ENCODE assay signal across 8 cellular contexts in genomic region chr1:167328762-167329483, GRCh38.
A peak's percentile ranks its signal among the peaks of the same experiment; 100 is the strongest.
DNase-seq lines count a peak whose midpoint lies in the region; ATAC-seq and TF ChIP-seq lines count a peak whose summit lies in the region.

No MANE protein-coding gene starts in this region.

- no peak for TF ChIP-seq CTCF in GM12865 (IDR thresholded peaks at IDR 0.05; ENCODE audit: insufficient read depth, low read depth, low read length, missing control alignments)

- H3K27me3 ChIP-seq in HUES6 (ENCODE audit: control insufficient read depth, insufficient read depth, low read length) = no peaks in the 10 kb centered on the region

- H3K9me3 Mint-ChIP-seq in central memory CD8-positive, alpha-beta T cell = peaks cover 10% of the 10 kb centered on the region

- POLR2A ChIA-PET in HEK293T (lab: Yijun Ruan, JAX) = no interaction called here

- H3K36me3 Mint-ChIP-seq in central memory CD8-positive, alpha-beta T cell (ENCODE audit: insufficient read depth) = peaks cover 2% of the 10 kb centered on the region

- H3K9ac ChIP-seq in HUES6 (ENCODE audit: low read length) = no peak overlapping the region

- ATAC-seq in GM21529 (IDR thresholded peaks at IDR 0.05; ENCODE audit: unreplicated experiment) = peak; percentile 73
- ATAC-seq in central memory CD8-positive, alpha-beta T cell (replicated peaks; ENCODE audit: extremely low read depth, poor library complexity, severe bottlenecking) = peak; percentile 40

- peaks cover 7% of the 10 kb centered on the region; the same call in 1 of the 2 replicates for H3K36me3 ChIP-seq in HUES6 (ENCODE audit: control insufficient read depth, insufficient read depth, low read length)

- CTCF ChIA-PET in HEK293T (lab: Yijun Ruan, JAX) = no interaction called here

- peaks cover 26% of the 10 kb centered on the region for H3K4me1 Mint-ChIP-seq in central memory CD8-positive, alpha-beta T cell

- H3K4me1 ChIP-seq in HUES6 (ENCODE audit: control insufficient read depth, insufficient read depth, low read length) = peaks cover 37% of the 10 kb centered on the region

- H3K4me3 ChIP-seq in GM12865 (ENCODE audit: low read depth, low read length) (peak overlapping the region; percentile 59), HUES6 (ENCODE audit: low read depth, low read length) (peak overlapping the region; percentile 38)

- H3K27ac ChIP-seq in HUES6 (ENCODE audit: low read depth, low read length) (peak overlapping the region; percentile 9; the same call in 1 of the 2 replicates), temporal lobe (ENCODE audit: low read depth, low read length) (peak overlapping the region; percentile 33)

- no peak overlapping the region for H3K27ac Mint-ChIP-seq in central memory CD8-positive, alpha-beta T cell (ENCODE audit: low read depth)

- no peaks in the 10 kb centered on the region for H3K27me3 Mint-ChIP-seq in central memory CD8-positive, alpha-beta T cell

- peak; percentile 82 for DNase-seq in GM12865 (ENCODE audit: low read depth)
- DNase-seq in central memory CD8-positive, alpha-beta T cell (ENCODE audit: low spot score in 2 of 2) = no peak
- no peak for DNase-seq in HEK293T (ENCODE audit: extremely low spot score)
- DNase-seq in amniotic stem cell (lab: John Stamatoyannopoulos, UW) = no peak
- no peak for DNase-seq in NCI-H774 (lab: John Stamatoyannopoulos, UW)

- peaks cover 6% of the 10 kb centered on the region; the same call in 1 of the 2 replicates for H3K9me3 ChIP-seq in HUES6 (ENCODE audit: control insufficient read depth, insufficient read depth, low read depth, low read length)

- H3K4me3 Mint-ChIP-seq in central memory CD8-positive, alpha-beta T cell = no peak overlapping the region

TF ChIP-seq in HEK293T, 16 proteins besides CTCF, POLR2A, EP300 and RAD21:
- TF ChIP-seq LEF1 (IDR thresholded peaks at IDR 0.05; ENCODE audit: borderline replicate concordance) = no peak
- TF ChIP-seq BHLHE40 (IDR thresholded peaks at IDR 0.05; ENCODE audit: borderline replicate concordance) = no peak
- no peak for TF ChIP-seq HDGF (IDR thresholded peaks at IDR 0.05; ENCODE audit: borderline replicate concordance)
- TF ChIP-seq FOXM1 (IDR thresholded peaks at IDR 0.05; ENCODE audit: borderline replicate concordance) = no peak
- no peak for TF ChIP-seq NFRKB (IDR thresholded peaks at IDR 0.05)
- no peak for TF ChIP-seq TARDBP (IDR thresholded peaks at IDR 0.05)
- no peak for TF ChIP-seq CTBP1 (IDR thresholded peaks at IDR 0.05; ENCODE audit: borderline replicate concordance)
- no peak for TF ChIP-seq FOXK2 (IDR thresholded peaks at IDR 0.05)
- TF ChIP-seq ELF4 (IDR thresholded peaks at IDR 0.05) = no peak
- TF ChIP-seq L3MBTL2 (conservative IDR thresholded peaks at IDR 0.05) = no peak
- TF ChIP-seq ARNT (IDR thresholded peaks at IDR 0.05) = no peak
